9 cellular contexts compared by ENCODE assay signal in the genomic region with DNA sequence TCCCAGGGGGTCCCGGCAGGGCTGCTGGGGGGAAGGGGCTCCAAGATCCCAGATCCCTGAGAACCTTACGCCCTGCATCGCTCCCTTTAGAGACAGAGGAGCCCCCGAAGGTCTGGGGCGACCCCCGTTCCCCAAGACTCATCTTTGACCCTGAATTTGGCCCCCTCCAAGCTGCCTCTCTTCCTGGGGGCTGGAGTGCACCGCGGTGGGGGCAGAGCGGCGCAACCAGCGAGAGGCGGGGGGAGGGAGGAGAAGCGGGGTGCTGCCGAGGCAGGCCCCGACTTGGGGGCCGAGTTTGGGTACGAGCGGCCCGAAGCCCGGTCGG. TPM values are rescaled to one million over a fixed set of nuclear protein-coding genes. Genes with fewer than 3 reads are reported as not detected.
DNase-seq lines count a peak whose midpoint lies in the region; ATAC-seq and TF ChIP-seq lines count a peak whose summit lies in the region.
"Had no signal": no experiment of that assay in that cellular context is flagged by ENCODE, and none has a peak within 500 bp of the region (broad histone marks: within the 10 kb centered on the region; RNA-seq: fewer than 3 reads in every experiment).

No MANE protein-coding gene starts in this region.

- intact Hi-C loops in sigmoid colon (cut with DNase I) = no loop called here

- H3K27me3 ChIP-seq in H7 (ENCODE audit: control insufficient read depth, insufficient read depth, low read length) (peaks cover 30% of the 10 kb centered on the region), foreskin keratinocyte (no peaks in the 10 kb centered on the region), sigmoid colon (peaks cover 0 to 19% (median 0%) of the 10 kb centered on the region in 3 donors)

- ATAC-seq in foreskin keratinocyte (no peak), GM21528 (IDR thresholded peaks at IDR 0.05; ENCODE audit: low FRiP score, unreplicated experiment) (no peak)

- no peak for TF ChIP-seq POLR2A in sigmoid colon (IDR thresholded peaks at IDR 0.05)

- H3K9me3 ChIP-seq in sigmoid colon = no peaks in the 10 kb centered on the region

- no peak for TF ChIP-seq CTCF in WI38 (IDR thresholded peaks at IDR 0.05; ENCODE audit: low read depth, low read length)
- no peak for TF ChIP-seq CTCF in foreskin keratinocyte (conservative IDR thresholded peaks at IDR 0.05)
- no peak for TF ChIP-seq CTCF in sigmoid colon (IDR thresholded peaks at IDR 0.05)

- no peak for DNase-seq in H7
- DNase-seq in foreskin keratinocyte = no peak
- no peak for DNase-seq in sigmoid colon
- no peak for DNase-seq in NAMALWA (ENCODE audit: low spot score)
- DNase-seq in globus pallidus (ENCODE audit: low spot score) = no peak
- DNase-seq in stimulated activated CD4-positive, alpha-beta T cell treated with anti-CD3 and anti-CD28 coated beads, Interleukin-4, amount 100 ng/mL, for 24 hours = no peak

- H3K4me3 ChIP-seq in H7 (ENCODE audit: insufficient read depth, low read depth, low read length) = peak overlapping the region; percentile 60
- peak overlapping the region; percentile 49 for H3K4me3 ChIP-seq in WI38 (ENCODE audit: low read depth, low read length)
- H3K4me3 ChIP-seq in sigmoid colon = peak overlapping the region; percentile 45 to 65 (median 58)

- H3K27ac ChIP-seq in foreskin keratinocyte = peak overlapping the region; percentile 48
- peak overlapping the region; percentile 43 to 68 (median 53) for H3K27ac ChIP-seq in sigmoid colon

- no peak for TF ChIP-seq EP300 in sigmoid colon (IDR thresholded peaks at IDR 0.05)

- H3K36me3 ChIP-seq in H7 (replicated peaks; ENCODE audit: control insufficient read depth, insufficient read depth, low read length) = no peaks in the 10 kb centered on the region
- H3K36me3 ChIP-seq in sigmoid colon = no peaks in the 10 kb centered on the region

- H3K4me1 ChIP-seq in foreskin keratinocyte (peaks cover 16% of the 10 kb centered on the region), sigmoid colon (peaks cover 0 to 21% (median 17%) of the 10 kb centered on the region in 4 donors)

- 3 to 8% methylated on average over 21 of the region's 21 CpGs for WGBS in sigmoid colon, 2 donors

RNA-seq across cellular contexts. Expression of gene PLEKHG5, which starts 5.4 kb away (rescaled TPM):
- 17.2 and 27.4 TPM in 2 replicates for total RNA-seq in H7 (2014; rRNA removed; shearing (Covaris generic))
- 33.9 and 57.3 TPM in 2 replicates for total RNA-seq in foreskin keratinocyte
- polyA plus RNA-seq in foreskin keratinocyte = 19.0 and 33.0 TPM in 2 replicates
- total RNA-seq in sigmoid colon = 1 to 10 TPM; 2.5 to 7.5 (median 5.2) TPM
- polyA plus RNA-seq in sigmoid colon = 10 to 100 TPM in 1 of 3 donors, 1 to 10 TPM in 2; 4.2 to 18.8 (median 5.4) TPM

RNA-seq across cellular contexts. Expression of gene TNFRSF25, which starts 30.9 kb away (rescaled TPM):
- 5.4 and 15.7 TPM in 2 replicates for total RNA-seq in H7 (2014; rRNA removed; shearing (Covaris generic))
- 19.8 and 34.3 TPM in 2 replicates for total RNA-seq in foreskin keratinocyte
- 25.1 and 40.1 TPM in 2 replicates for polyA plus RNA-seq in foreskin keratinocyte
- total RNA-seq in sigmoid colon = 10 to 100 TPM in 1 of 4 donors, 1 to 10 TPM in 3; 2.5 to 11.6 (median 5.5) TPM
- polyA plus RNA-seq in sigmoid colon = 10 to 100 TPM in 1 of 3 donors, 1 to 10 TPM in 2; 3.5 to 65.9 (median 7.8) TPM

RNA-seq across cellular contexts. Expression of gene NOL9, which starts 57.5 kb away (rescaled TPM):
- 32.7 and 37.2 TPM in 2 replicates for total RNA-seq in H7 (2014; rRNA removed; shearing (Covaris generic))
- total RNA-seq in foreskin keratinocyte (22.8 and 24.5 TPM in 2 replicates), sigmoid colon (10 to 100 TPM; 17.3 to 29.6 (median 20.7) TPM)
- polyA plus RNA-seq in foreskin keratinocyte (4.6 and 5.3 TPM in 2 replicates), sigmoid colon (1 to 10 TPM; 1.2 to 9.1 (median 1.8) TPM)

RNA-seq across cellular contexts. Expression of gene TAS1R1, which starts 58.3 kb away (rescaled TPM):
- total RNA-seq in H7 (2014; rRNA removed; shearing (Covaris generic)) = 0.10 and 0.15 TPM in 2 replicates
- total RNA-seq in foreskin keratinocyte = not detected in 2 replicates
- not detected in 2 replicates for polyA plus RNA-seq in foreskin keratinocyte
- total RNA-seq in sigmoid colon = under 1 TPM in 1 of 4 donors, not detected in 3; 0.36 TPM
- polyA plus RNA-seq in sigmoid colon = under 1 TPM in 1 of 3 donors, not detected in 2; 0.10 TPM
- total RNA-seq: dermis microvascular lymphatic vessel endothelial cell had no signal
